In genomic region chr18:35435420-35435819, GRCh38 we compare ENCODE assay signal across 1 cellular context.
TF ChIP-seq lines count a peak whose summit lies in the region.

No MANE protein-coding gene starts in this region.

TF ChIP-seq in A549, 52 proteins besides CTCF, POLR2A, EP300 and RAD21 (continued from another document):
- TF ChIP-seq, protein P1, sequence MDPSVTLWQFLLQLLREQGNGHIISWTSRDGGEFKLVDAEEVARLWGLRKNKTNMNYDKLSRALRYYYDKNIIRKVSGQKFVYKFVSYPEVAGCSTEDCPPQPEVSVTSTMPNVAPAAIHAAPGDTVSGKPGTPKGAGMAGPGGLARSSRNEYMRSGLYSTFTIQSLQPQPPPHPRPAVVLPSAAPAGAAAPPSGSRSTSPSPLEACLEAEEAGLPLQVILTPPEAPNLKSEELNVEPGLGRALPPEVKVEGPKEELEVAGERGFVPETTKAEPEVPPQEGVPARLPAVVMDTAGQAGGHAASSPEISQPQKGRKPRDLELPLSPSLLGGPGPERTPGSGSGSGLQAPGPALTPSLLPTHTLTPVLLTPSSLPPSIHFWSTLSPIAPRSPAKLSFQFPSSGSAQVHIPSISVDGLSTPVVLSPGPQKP (IDR thresholded peaks at IDR 0.05; ENCODE audit: low read depth, low read length), result no peak
- TF ChIP-seq ZC3H11A (IDR thresholded peaks at IDR 0.05) (no peak), FOSL2 (IDR thresholded peaks at IDR 0.05) (no peak), FOSL2 (CRISPR knock-in tag; IDR thresholded peaks at IDR 0.05) (no peak), HMGXB4 (CRISPR knock-in tag; IDR thresholded peaks at IDR 0.05; ENCODE audit: borderline replicate concordance) (no peak), CHD4 (IDR thresholded peaks at IDR 0.05; ENCODE audit: borderline replicate concordance) (no peak), HDAC2 (IDR thresholded peaks at IDR 0.05) (no peak), ESRRA (IDR thresholded peaks at IDR 0.05; ENCODE audit: borderline replicate concordance, low read length) (no peak), GATA3 (IDR thresholded peaks at IDR 0.05; ENCODE audit: borderline replicate concordance) (no peak), MYC (IDR thresholded peaks at IDR 0.05; ENCODE audit: borderline replicate concordance, low read length) (no peak), POLR2AphosphoS2 (conservative IDR thresholded peaks at IDR 0.05; ENCODE audit: low read length) (no peak), CBX8 (IDR thresholded peaks at IDR 0.05) (no peak)
- TF ChIP-seq, protein P2, sequence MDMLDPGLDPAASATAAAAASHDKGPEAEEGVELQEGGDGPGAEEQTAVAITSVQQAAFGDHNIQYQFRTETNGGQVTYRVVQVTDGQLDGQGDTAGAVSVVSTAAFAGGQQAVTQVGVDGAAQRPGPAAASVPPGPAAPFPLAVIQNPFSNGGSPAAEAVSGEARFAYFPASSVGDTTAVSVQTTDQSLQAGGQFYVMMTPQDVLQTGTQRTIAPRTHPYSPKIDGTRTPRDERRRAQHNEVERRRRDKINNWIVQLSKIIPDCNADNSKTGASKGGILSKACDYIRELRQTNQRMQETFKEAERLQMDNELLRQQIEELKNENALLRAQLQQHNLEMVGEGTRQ (IDR thresholded peaks at IDR 0.05), result no peak
- TF ChIP-seq, protein P3, sequence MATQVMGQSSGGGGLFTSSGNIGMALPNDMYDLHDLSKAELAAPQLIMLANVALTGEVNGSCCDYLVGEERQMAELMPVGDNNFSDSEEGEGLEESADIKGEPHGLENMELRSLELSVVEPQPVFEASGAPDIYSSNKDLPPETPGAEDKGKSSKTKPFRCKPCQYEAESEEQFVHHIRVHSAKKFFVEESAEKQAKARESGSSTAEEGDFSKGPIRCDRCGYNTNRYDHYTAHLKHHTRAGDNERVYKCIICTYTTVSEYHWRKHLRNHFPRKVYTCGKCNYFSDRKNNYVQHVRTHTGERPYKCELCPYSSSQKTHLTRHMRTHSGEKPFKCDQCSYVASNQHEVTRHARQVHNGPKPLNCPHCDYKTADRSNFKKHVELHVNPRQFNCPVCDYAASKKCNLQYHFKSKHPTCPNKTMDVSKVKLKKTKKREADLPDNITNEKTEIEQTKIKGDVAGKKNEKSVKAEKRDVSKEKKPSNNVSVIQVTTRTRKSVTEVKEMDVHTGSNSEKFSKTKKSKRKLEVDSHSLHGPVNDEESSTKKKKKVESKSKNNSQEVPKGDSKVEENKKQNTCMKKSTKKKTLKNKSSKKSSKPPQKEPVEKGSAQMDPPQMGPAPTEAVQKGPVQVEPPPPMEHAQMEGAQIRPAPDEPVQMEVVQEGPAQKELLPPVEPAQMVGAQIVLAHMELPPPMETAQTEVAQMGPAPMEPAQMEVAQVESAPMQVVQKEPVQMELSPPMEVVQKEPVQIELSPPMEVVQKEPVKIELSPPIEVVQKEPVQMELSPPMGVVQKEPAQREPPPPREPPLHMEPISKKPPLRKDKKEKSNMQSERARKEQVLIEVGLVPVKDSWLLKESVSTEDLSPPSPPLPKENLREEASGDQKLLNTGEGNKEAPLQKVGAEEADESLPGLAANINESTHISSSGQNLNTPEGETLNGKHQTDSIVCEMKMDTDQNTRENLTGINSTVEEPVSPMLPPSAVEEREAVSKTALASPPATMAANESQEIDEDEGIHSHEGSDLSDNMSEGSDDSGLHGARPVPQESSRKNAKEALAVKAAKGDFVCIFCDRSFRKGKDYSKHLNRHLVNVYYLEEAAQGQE (IDR thresholded peaks at IDR 0.05), result no peak
- TF ChIP-seq, protein P4, sequence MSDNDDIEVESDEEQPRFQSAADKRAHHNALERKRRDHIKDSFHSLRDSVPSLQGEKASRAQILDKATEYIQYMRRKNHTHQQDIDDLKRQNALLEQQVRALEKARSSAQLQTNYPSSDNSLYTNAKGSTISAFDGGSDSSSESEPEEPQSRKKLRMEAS (IDR thresholded peaks at IDR 0.05), result no peak
